ENCODE assay signal across 8 cellular contexts in genomic region chr4:139453371-139454110, GRCh38. TPM values are rescaled to one million over a fixed set of nuclear protein-coding genes. Genes with fewer than 3 reads are reported as not detected.
A peak's percentile ranks its signal among the peaks of the same experiment; 100 is the strongest.
DNase-seq lines count a peak whose midpoint lies in the region; ATAC-seq and TF ChIP-seq lines count a peak whose summit lies in the region.

No MANE protein-coding gene starts in this region.

- peaks cover 74% of the 10 kb centered on the region for H3K79me2 ChIP-seq in smooth muscle cell (ENCODE audit: low read depth)

- no peaks in the 10 kb centered on the region for H3K9me3 ChIP-seq in smooth muscle cell (replicated peaks; ENCODE audit: low read depth)

- TF ChIP-seq CTCF in AG09319 (IDR thresholded peaks at IDR 0.05; ENCODE audit: low read depth, low read length) (no peak), WTC11 (IDR thresholded peaks at IDR 0.05) (no peak), cardiac fibroblast (IDR thresholded peaks at IDR 0.05; ENCODE audit: low read depth, low read length) (no peak), smooth muscle cell (IDR thresholded peaks at IDR 0.05; ENCODE audit: borderline replicate concordance, insufficient read depth, poor library complexity, severe bottlenecking) (peak; percentile 2)

- H3K9me3 Mint-ChIP-seq in WTC11: peaks cover 13% of the 10 kb centered on the region

- under 1% methylated on average over 52 of the region's 76 CpGs for WGBS in smooth muscle cell (ENCODE audit: low lambda C conversion rate)

- H3K27ac Mint-ChIP-seq in WTC11: peak overlapping the region; percentile 99

- H3K4me3 Mint-ChIP-seq in WTC11: peak overlapping the region; percentile 96

- CTCF ChIA-PET in WTC11 (lab: Charles Lee): interaction anchor here (0.9 to 1.9 kb wide), 11 partner anchors 10 to 423 kb away, joined by 3 to 6 read pairs (median 4); partner anchors contain the start of gene NAA15

- no peaks in the 10 kb centered on the region for H3K27me3 ChIP-seq in smooth muscle cell (ENCODE audit: low read depth)

- peak overlapping the region; percentile 76 for H3K27ac ChIP-seq in smooth muscle cell (ENCODE audit: low read depth)

- in situ Hi-C loops in GM18951 (cut with MboI; ENCODE audit: low sequenced_read_pairs, unreplicated experiment): no loop called here

- peak; percentile 93 for TF ChIP-seq POLR2A in GM18951 (IDR thresholded peaks at IDR 0.05; ENCODE audit: extremely low read depth, insufficient read depth, insufficient read length)

- no peaks in the 10 kb centered on the region for H3K27me3 Mint-ChIP-seq in WTC11 (ENCODE audit: low read depth)

- H3K4me1 Mint-ChIP-seq in WTC11: peaks cover 53% of the 10 kb centered on the region

- DNase-seq in AG09319 (ENCODE audit: extremely low read depth, low read depth): peak; percentile 93
- DNase-seq in NCI-H2227 (lab: John Stamatoyannopoulos, UW; ENCODE audit: unreplicated experiment): peak; percentile 95
- peak; percentile 97 for DNase-seq in WTC11 (ENCODE audit: low spot score)
- peak; percentile 98 to 99 for DNase-seq in cardiac fibroblast (ENCODE audit: low read depth in 2 of 2)
- peak; percentile 94 for DNase-seq in iPS-NIHi7 (ENCODE audit: extremely low spot score)
- peak; percentile 98 for DNase-seq in smooth muscle cell (lab: John Stamatoyannopoulos, UW; ENCODE audit: unreplicated experiment)

- POLR2A ChIA-PET in WTC11 (lab: Charles Lee): interaction anchor here (0.6 to 1.2 kb wide), 5 partner anchors 9 to 152 kb away, joined by 3 to 7 read pairs (median 3); partner anchors contain the start of genes NAA15 and SETD7

- H3K9ac ChIP-seq in smooth muscle cell (ENCODE audit: low read depth): peak overlapping the region; percentile 77

- H4K20me1 ChIP-seq in smooth muscle cell (ENCODE audit: low read depth): peaks cover 41% of the 10 kb centered on the region

- no peaks in the 10 kb centered on the region for H3K36me3 ChIP-seq in smooth muscle cell (ENCODE audit: low read depth)

- peak; percentile 91 for ATAC-seq in HG03175 (IDR thresholded peaks at IDR 0.05; ENCODE audit: unreplicated experiment)
- ATAC-seq in WTC11: peak; percentile 92

- no peaks in the 10 kb centered on the region for H3F3A ChIP-seq in smooth muscle cell (ENCODE audit: low read depth)

- peak overlapping the region; percentile 72 to 81 for H3K4me3 ChIP-seq in cardiac fibroblast (replicated peaks in 1 of 2; ENCODE audit: low read depth in 2 of 2, low read length in 2 of 2)
- peak overlapping the region; percentile 90 for H3K4me3 ChIP-seq in smooth muscle cell

- H3K4me2 ChIP-seq in smooth muscle cell: peak overlapping the region; percentile 81

- H3K36me3 Mint-ChIP-seq in WTC11: peaks cover 6% of the 10 kb centered on the region; the same call in 1 of the 2 replicates

- H2AFZ ChIP-seq in smooth muscle cell (ENCODE audit: low read depth): peak overlapping the region; percentile 78

- peaks cover 37% of the 10 kb centered on the region for H3K4me1 ChIP-seq in smooth muscle cell (ENCODE audit: low read depth)

TF ChIP-seq in WTC11, 78 proteins besides CTCF, POLR2A, EP300 and RAD21 (continues in another document):
- no peak for TF ChIP-seq ETV6 (CRISPR knock-in tag; IDR thresholded peaks at IDR 0.05)
- TF ChIP-seq ELF4 (CRISPR knock-in tag; IDR thresholded peaks at IDR 0.05; ENCODE audit: low read depth): no peak
- TF ChIP-seq, protein P1, sequence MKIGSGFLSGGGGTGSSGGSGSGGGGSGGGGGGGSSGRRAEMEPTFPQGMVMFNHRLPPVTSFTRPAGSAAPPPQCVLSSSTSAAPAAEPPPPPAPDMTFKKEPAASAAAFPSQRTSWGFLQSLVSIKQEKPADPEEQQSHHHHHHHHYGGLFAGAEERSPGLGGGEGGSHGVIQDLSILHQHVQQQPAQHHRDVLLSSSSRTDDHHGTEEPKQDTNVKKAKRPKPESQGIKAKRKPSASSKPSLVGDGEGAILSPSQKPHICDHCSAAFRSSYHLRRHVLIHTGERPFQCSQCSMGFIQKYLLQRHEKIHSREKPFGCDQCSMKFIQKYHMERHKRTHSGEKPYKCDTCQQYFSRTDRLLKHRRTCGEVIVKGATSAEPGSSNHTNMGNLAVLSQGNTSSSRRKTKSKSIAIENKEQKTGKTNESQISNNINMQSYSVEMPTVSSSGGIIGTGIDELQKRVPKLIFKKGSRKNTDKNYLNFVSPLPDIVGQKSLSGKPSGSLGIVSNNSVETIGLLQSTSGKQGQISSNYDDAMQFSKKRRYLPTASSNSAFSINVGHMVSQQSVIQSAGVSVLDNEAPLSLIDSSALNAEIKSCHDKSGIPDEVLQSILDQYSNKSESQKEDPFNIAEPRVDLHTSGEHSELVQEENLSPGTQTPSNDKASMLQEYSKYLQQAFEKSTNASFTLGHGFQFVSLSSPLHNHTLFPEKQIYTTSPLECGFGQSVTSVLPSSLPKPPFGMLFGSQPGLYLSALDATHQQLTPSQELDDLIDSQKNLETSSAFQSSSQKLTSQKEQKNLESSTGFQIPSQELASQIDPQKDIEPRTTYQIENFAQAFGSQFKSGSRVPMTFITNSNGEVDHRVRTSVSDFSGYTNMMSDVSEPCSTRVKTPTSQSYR (CRISPR knock-in tag; IDR thresholded peaks at IDR 0.05): peak; percentile 47; the same call in 1 of the 2 replicates
- TF ChIP-seq GTF2I (CRISPR knock-in tag; conservative IDR thresholded peaks at IDR 0.05): 0 out of 2 replicates have a peak, but pooled peaks have one; percentile 4
- no peak for TF ChIP-seq NFYB (CRISPR knock-in tag; conservative IDR thresholded peaks at IDR 0.05; ENCODE audit: low read depth)
- TF ChIP-seq HMGXB4 (CRISPR knock-in tag; IDR thresholded peaks at IDR 0.05): peak; percentile 88
- peak; percentile 91 for TF ChIP-seq ZNF232 (CRISPR knock-in tag; IDR thresholded peaks at IDR 0.05)
- no peak for TF ChIP-seq CDX4 (CRISPR knock-in tag; IDR thresholded peaks at IDR 0.05; ENCODE audit: borderline replicate concordance)
- TF ChIP-seq, protein P2, sequence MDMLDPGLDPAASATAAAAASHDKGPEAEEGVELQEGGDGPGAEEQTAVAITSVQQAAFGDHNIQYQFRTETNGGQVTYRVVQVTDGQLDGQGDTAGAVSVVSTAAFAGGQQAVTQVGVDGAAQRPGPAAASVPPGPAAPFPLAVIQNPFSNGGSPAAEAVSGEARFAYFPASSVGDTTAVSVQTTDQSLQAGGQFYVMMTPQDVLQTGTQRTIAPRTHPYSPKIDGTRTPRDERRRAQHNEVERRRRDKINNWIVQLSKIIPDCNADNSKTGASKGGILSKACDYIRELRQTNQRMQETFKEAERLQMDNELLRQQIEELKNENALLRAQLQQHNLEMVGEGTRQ (CRISPR knock-in tag; IDR thresholded peaks at IDR 0.05): peak; percentile 23; the same call in 1 of the 2 replicates
- TF ChIP-seq GABPB1 (CRISPR knock-in tag; IDR thresholded peaks at IDR 0.05): peak; percentile 60; the same call in 1 of the 2 replicates
- TF ChIP-seq NR3C1 (CRISPR knock-in tag; conservative IDR thresholded peaks at IDR 0.05; ENCODE audit: low read depth): 0 out of 2 replicates have a peak, but pooled peaks have one; percentile 68
- TF ChIP-seq TCF7 (CRISPR knock-in tag; IDR thresholded peaks at IDR 0.05; ENCODE audit: low read depth): 0 out of 2 replicates have a peak, but pooled peaks have one; percentile 11
- TF ChIP-seq PREB (CRISPR knock-in tag; IDR thresholded peaks at IDR 0.05; ENCODE audit: borderline replicate concordance): no peak
- TF ChIP-seq E2F5 (CRISPR knock-in tag; IDR thresholded peaks at IDR 0.05): peak; percentile 95
- peak; percentile 57 for TF ChIP-seq MAX (CRISPR knock-in tag; IDR thresholded peaks at IDR 0.05)
- 0 out of 2 replicates have a peak, but pooled peaks have one; percentile 52 for TF ChIP-seq FOXP1 (CRISPR knock-in tag; IDR thresholded peaks at IDR 0.05; ENCODE audit: borderline replicate concordance)
- TF ChIP-seq SP1 (CRISPR knock-in tag; conservative IDR thresholded peaks at IDR 0.05): peak; percentile 77

RNA-seq across cellular contexts. Expression of gene RAB33B, which starts 0.4 kb away (rescaled TPM):
- total RNA-seq in WTC11 (2021) (5.7 to 7.5 TPM (median 6.5 TPM) in 3 replicates), smooth muscle cell (15.8 and 17.1 TPM in 2 replicates)
- polyA plus RNA-seq in smooth muscle cell: 5.6 and 6.3 TPM in 2 replicates

Comparison
In these comparisons a context has a peak if more than half of its experiments do, and no peak if none do; other contexts are left out.
1. Peak in every context shown above with its lines: DNase-seq, ATAC-seq, H3K4me3 ChIP-seq and H3K27ac ChIP-seq.